In the genomic region with DNA sequence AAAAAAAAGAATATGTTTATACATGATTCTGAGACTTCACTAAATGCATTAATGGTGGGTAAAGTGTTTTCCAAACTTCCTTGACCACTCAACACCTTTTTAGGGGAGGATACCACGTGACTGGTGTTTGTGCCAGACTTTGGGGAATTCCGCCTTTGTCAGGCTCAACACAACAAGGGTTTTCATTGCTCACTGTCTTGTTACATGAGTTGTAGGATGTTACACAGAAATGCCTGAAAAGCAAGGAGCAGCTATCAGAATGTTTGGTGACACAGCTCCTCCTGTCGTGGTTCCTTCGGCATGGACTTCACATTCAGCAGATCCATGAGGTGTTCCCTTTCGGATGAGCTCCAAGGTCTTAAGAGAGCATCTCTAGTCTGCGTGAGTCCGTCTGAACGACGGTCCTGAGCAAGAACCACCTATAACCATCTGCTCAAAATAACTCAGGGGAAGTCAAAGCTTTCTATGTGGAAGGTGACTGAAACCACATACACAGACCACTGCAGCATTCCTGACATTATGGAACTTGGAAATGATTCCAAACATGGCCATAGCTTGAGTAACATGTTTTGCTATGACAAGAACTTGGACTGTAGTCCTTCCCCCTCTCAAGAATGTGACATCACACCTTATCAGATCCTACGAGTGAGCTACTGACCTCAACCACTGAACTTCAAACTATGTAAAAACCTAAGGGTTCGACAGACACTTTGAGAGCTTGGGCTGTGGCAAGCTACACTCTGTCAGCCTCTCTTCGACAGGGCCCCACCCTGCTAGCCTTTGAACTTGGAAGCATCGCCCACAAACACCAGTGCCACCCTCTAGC, we compare ENCODE assay signal across 14 cellular contexts. TPM values are rescaled to one million over a fixed set of nuclear protein-coding genes. Genes with fewer than 3 reads are reported as not detected.
DNase-seq lines count a peak whose midpoint lies in the region; ATAC-seq and TF ChIP-seq lines count a peak whose summit lies in the region.
"Had no signal": no experiment of that assay in that cellular context is flagged by ENCODE, and none has a peak within 500 bp of the region (broad histone marks: within the 10 kb centered on the region; RNA-seq: fewer than 3 reads in every experiment).

No MANE protein-coding gene starts in this region.

- DNase-seq in cardiac muscle cell (ENCODE audit: low read depth in 1 of 2, low spot score in 1 of 2), result peak; percentile 21 to 91
- no peak for DNase-seq in cardiac septum (ENCODE audit: low spot score)
- DNase-seq in MCF 10A (ENCODE audit: unreplicated experiment), result no peak
- DNase-seq in vagina (ENCODE audit: extremely low spot score in 2 of 2), result no peak
- DNase-seq in DMS153 (lab: John Stamatoyannopoulos, UW), result no peak
- no peak for DNase-seq in NCI-H1092 (lab: John Stamatoyannopoulos, UW)
- DNase-seq in effector memory CD8-positive, alpha-beta T cell, result no peak
- DNase-seq: activated CD4-positive, alpha-beta T cell treated with anti-CD3 and anti-CD28 coated beads, Interleukin-2, amount 10 ng/mL, durations not matched to agents 7 days and 5 days; GF-D8; NCI-H748 treated with DMSO at 0.1 percent for 48 hours; stimulated activated CD4-positive, alpha-beta T cell treated with anti-CD3 and anti-CD28 coated beads, Interleukin-4, amount 100 ng/mL, for 4 hours; substantia nigra had no signal

- H3K9me3 ChIP-seq in cardiac muscle cell (ENCODE audit: low read depth), result no peaks in the 10 kb centered on the region
- peaks cover 1% of the 10 kb centered on the region for H3K9me3 ChIP-seq in mesodermal cell (ENCODE audit: control insufficient read depth, low read length)
- H3K9me3 ChIP-seq in vagina, result no peaks in the 10 kb centered on the region

- H3K4me3 Mint-ChIP-seq in MCF 10A (ENCODE audit: unreplicated experiment), result no peak overlapping the region
- no peak overlapping the region for H3K4me3 Mint-ChIP-seq in effector memory CD8-positive, alpha-beta T cell
- H3K4me3 Mint-ChIP-seq: activated CD4-positive, alpha-beta T cell treated with anti-CD3 and anti-CD28 coated beads, Interleukin-2, amount 10 ng/mL, durations not matched to agents 7 days and 5 days; neural progenitor cell had no signal

- H3K9me3 Mint-ChIP-seq in MCF 10A (ENCODE audit: unreplicated experiment), result no peaks in the 10 kb centered on the region
- H3K9me3 Mint-ChIP-seq in effector memory CD8-positive, alpha-beta T cell, result no peaks in the 10 kb centered on the region
- H3K9me3 Mint-ChIP-seq: activated CD4-positive, alpha-beta T cell treated with anti-CD3 and anti-CD28 coated beads, Interleukin-2, amount 10 ng/mL, durations not matched to agents 7 days and 5 days; neural progenitor cell had no signal

- H3K36me3 ChIP-seq in cardiac muscle cell (no peaks in the 10 kb centered on the region), mesodermal cell (ENCODE audit: control insufficient read depth, insufficient read depth, low read length) (no peaks in the 10 kb centered on the region), vagina (no peaks in the 10 kb centered on the region)
- H3K36me3 ChIP-seq: neural progenitor cell had no signal

- no peak for TF ChIP-seq POLR2A in vagina (IDR thresholded peaks at IDR 0.05)

- no TSS peak for BruUV-seq in MCF 10A (replicated peaks; lab: Mats Ljungman, UMichigan)

- H3K27me3 ChIP-seq in cardiac muscle cell (no peaks in the 10 kb centered on the region), vagina (no peaks in the 10 kb centered on the region)
- H3K27me3 ChIP-seq: neural progenitor cell had no signal

- CTCF ChIA-PET in MCF 10A (lab: Yijun Ruan, JAX), result interaction anchor here (0.6 to 1.3 kb wide), 5 partner anchors 15 to 207 kb away, joined by 3 to 8 read pairs (median 5); no protein-coding TSS in a partner anchor

- H3K27ac ChIP-seq in cardiac muscle cell, result peak overlapping the region; percentile 39
- H3K27ac ChIP-seq in mesodermal cell (ENCODE audit: low read depth, low read length, severe bottlenecking), result peak overlapping the region; percentile 39
- peak overlapping the region; percentile 86 for H3K27ac ChIP-seq in vagina
- H3K27ac ChIP-seq: neural progenitor cell had no signal

- peak overlapping the region; percentile 64 for H3K27ac Mint-ChIP-seq in MCF 10A (ENCODE audit: low read depth, unreplicated experiment)
- H3K27ac Mint-ChIP-seq in effector memory CD8-positive, alpha-beta T cell, result peak overlapping the region in 1 of 2 donors; percentile 10
- H3K27ac Mint-ChIP-seq: activated CD4-positive, alpha-beta T cell treated with anti-CD3 and anti-CD28 coated beads, Interleukin-2, amount 10 ng/mL, durations not matched to agents 7 days and 5 days; neural progenitor cell had no signal

- peaks cover 36% of the 10 kb centered on the region for H3K4me1 Mint-ChIP-seq in MCF 10A (ENCODE audit: insufficient read depth, unreplicated experiment)
- H3K4me1 Mint-ChIP-seq in effector memory CD8-positive, alpha-beta T cell (ENCODE audit: low read depth in 2 of 2), result no peaks in the 10 kb centered on the region
- H3K4me1 Mint-ChIP-seq: activated CD4-positive, alpha-beta T cell treated with anti-CD3 and anti-CD28 coated beads, Interleukin-2, amount 10 ng/mL, durations not matched to agents 7 days and 5 days had no signal

- H3K4me3 ChIP-seq in cardiac muscle cell (no peak overlapping the region), mesodermal cell (ENCODE audit: extremely low read depth, insufficient read depth, low read length, poor library complexity, severe bottlenecking) (no peak overlapping the region), vagina (no peak overlapping the region)
- H3K4me3 ChIP-seq: neural progenitor cell had no signal

- POLR2A ChIA-PET in MCF 10A (lab: Yijun Ruan, JAX), result interaction anchor here (0.7 to 2.0 kb wide), 8 partner anchors 10 to 212 kb away, joined by 3 to 15 read pairs (median 3); no protein-coding TSS in a partner anchor

- H3K27me3 Mint-ChIP-seq in MCF 10A (ENCODE audit: insufficient read depth, unreplicated experiment), result no peaks in the 10 kb centered on the region
- peaks cover 8 to 49% of the 10 kb centered on the region in 2 donors for H3K27me3 Mint-ChIP-seq in effector memory CD8-positive, alpha-beta T cell
- H3K27me3 Mint-ChIP-seq: activated CD4-positive, alpha-beta T cell treated with anti-CD3 and anti-CD28 coated beads, Interleukin-2, amount 10 ng/mL, durations not matched to agents 7 days and 5 days had no signal

- intact Hi-C loops in cardiac septum (cut with DNase I), result no loop called here
- intact Hi-C loops in MCF 10A (cut with micrococcal nuclease), result no loop called here
- intact Hi-C loops in vagina (cut with DNase I), result no loop called here

- no peaks in the 10 kb centered on the region for H3K4me1 ChIP-seq in cardiac muscle cell (ENCODE audit: low read depth)
- H3K4me1 ChIP-seq in mesodermal cell (ENCODE audit: control insufficient read depth, insufficient read depth, low read length, poor library complexity, severe bottlenecking), result peaks cover 38% of the 10 kb centered on the region
- H3K4me1 ChIP-seq in vagina, result peaks cover 51% of the 10 kb centered on the region
- H3K4me1 ChIP-seq: neural progenitor cell had no signal

- TF ChIP-seq CTCF in cardiac muscle cell (IDR thresholded peaks at IDR 0.05; ENCODE audit: low read depth, low read length) (no peak), MCF 10A (IDR thresholded peaks at IDR 0.05; ENCODE audit: unreplicated experiment) (no peak), vagina (IDR thresholded peaks at IDR 0.05) (no peak)

- 94 to 95% methylated on average over 9 to 13 of the region's 13 CpGs for WGBS in mesodermal cell (ENCODE audit: insufficient coverage in 2 of 2), 2 experiments

- peaks cover 9% of the 10 kb centered on the region for H3K36me3 Mint-ChIP-seq in MCF 10A (ENCODE audit: insufficient read depth, unreplicated experiment)
- no peaks in the 10 kb centered on the region for H3K36me3 Mint-ChIP-seq in effector memory CD8-positive, alpha-beta T cell (ENCODE audit: insufficient read depth)
- H3K36me3 Mint-ChIP-seq: neural progenitor cell had no signal

- no peak for ATAC-seq in effector memory CD8-positive, alpha-beta T cell (replicated peaks)

RNA-seq across cellular contexts. Expression of a gene that starts 57.5 kb away (rescaled TPM):
- total RNA-seq in cardiac muscle cell (59.1 and 123 TPM in 2 replicates), cardiac septum (55.1 TPM), MCF 10A (2022) (157 and 238 TPM in 2 replicates), vagina (89.4 TPM)
- polyA plus RNA-seq in cardiac muscle cell, result 64.2 and 69.7 TPM in 2 replicates
- 95.1 TPM for polyA plus RNA-seq in mesodermal cell (2013, experiment 1 of 2)
- 89.6 TPM for polyA plus RNA-seq in mesodermal cell (2013, experiment 2 of 2)

Comparison
In these comparisons a context has a peak if more than half of its experiments do, and no peak if none do; other contexts are left out.
1. DNase-seq: peak in cardiac muscle cell (2 of 2); none in cardiac septum (single experiment), MCF 10A (single experiment), vagina (0 of 2), DMS153 (single experiment), NCI-H1092 (single experiment) and effector memory CD8-positive, alpha-beta T cell (0 of 3).
2. Peak in every context shown above with its lines, with median percentiles within 50 percentile points of each other: H3K27ac ChIP-seq.